Comparison of ENCODE assay signal across 23 cellular contexts in the genomic region with DNA sequence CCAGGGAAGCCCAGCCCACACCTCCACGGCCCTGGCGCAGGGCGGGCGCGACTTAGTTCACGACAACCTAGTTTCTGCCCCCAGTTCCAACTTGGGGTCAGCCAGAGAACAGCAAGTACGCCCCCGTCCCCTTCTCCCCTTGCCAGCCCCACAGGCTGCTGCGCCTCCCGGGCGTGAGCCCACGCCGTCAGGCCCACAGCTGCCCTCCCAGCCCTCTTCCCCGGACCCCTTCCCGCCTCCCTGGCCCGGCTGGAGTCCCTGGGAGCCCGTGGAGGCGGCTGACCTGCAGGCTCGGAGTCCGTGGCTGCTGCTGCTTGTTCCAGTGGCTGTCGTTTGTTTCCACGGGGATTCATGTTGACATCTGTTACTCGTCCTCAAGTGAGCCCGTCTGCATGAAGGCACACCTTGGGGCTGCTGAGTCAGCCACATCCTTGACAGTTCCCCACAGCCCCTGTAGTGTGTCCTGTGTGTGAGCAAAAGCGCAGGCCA.
DNase-seq lines count a peak whose midpoint lies in the region; TF ChIP-seq lines count a peak whose summit lies in the region.
"Had no signal": no experiment of that assay in that cellular context is flagged by ENCODE, and none has a peak within 500 bp of the region (broad histone marks: within the 10 kb centered on the region; RNA-seq: fewer than 3 reads in every experiment).

No MANE protein-coding gene starts in this region.

- no peaks in the 10 kb centered on the region for H3K27me3 ChIP-seq in H9 (ENCODE audit: insufficient read depth, low read length)
- H3K27me3 ChIP-seq in neural cell (ENCODE audit: insufficient read depth, low read depth, low read length), result no peaks in the 10 kb centered on the region
- H3K27me3 ChIP-seq: ascending aorta, dorsolateral prefrontal cortex, heart left ventricle, SJCRH30 had no signal

- no peak overlapping the region for H3K9ac ChIP-seq in H9 (ENCODE audit: extremely low read depth, insufficient read length, low read length)
- no peak overlapping the region for H3K9ac ChIP-seq in neural cell (ENCODE audit: low read length)

- no peak overlapping the region for H3K4me2 ChIP-seq in H9 (ENCODE audit: insufficient read depth, insufficient read length, low read length)
- H3K4me2 ChIP-seq in neural cell (ENCODE audit: low read length), result no peak overlapping the region

- H2BK12ac ChIP-seq in H9 (ENCODE audit: insufficient read length, low read depth, low read length), result no peak overlapping the region

- H4K91ac ChIP-seq in H9 (ENCODE audit: insufficient read length, low read depth, low read length), result no peak overlapping the region

- WGBS in H9 (ENCODE audit: extremely low coverage, insufficient read length, low lambda C conversion rate), result no CpG with 5 or more reads among the region's 25 CpGs

- no peak overlapping the region for H3K4me3 ChIP-seq in neural cell (ENCODE audit: low read length)
- H3K4me3 ChIP-seq: ascending aorta, dorsolateral prefrontal cortex, heart left ventricle, SJCRH30 had no signal

- TF ChIP-seq CTCF in H9 (conservative IDR thresholded peaks at IDR 0.05) (no peak), glutamatergic neuron (IDR thresholded peaks at IDR 0.05; ENCODE audit: partially characterized antibody, unreplicated experiment) (no peak), neural cell (IDR thresholded peaks at IDR 0.05; ENCODE audit: poor library complexity, severe bottlenecking) (no peak)

- H2AFZ ChIP-seq in H9 (ENCODE audit: low read length) (no peak overlapping the region), neural cell (ENCODE audit: low read depth, low read length) (no peak overlapping the region)

- H3K4me3 Mint-ChIP-seq in H9 (no peak overlapping the region), glutamatergic neuron (ENCODE audit: unreplicated experiment) (peak overlapping the region; percentile 75)
- H3K4me3 Mint-ChIP-seq: activated CD4-positive, alpha-beta T cell treated with anti-CD3 and anti-CD28 coated beads, Interleukin-2, amount 10 ng/mL, durations not matched to agents 7 days and 5 days; activated naive CD8-positive, alpha-beta T cell; activated T-helper 1 cell treated with anti-CD3 and anti-CD28 coated beads, Interleukin-12 subunit alpha, Interleukin-12 subunit beta, Interleukin-2, Interleukin-4 antibody, amounts not matched to agents 30 ng/mL and 10 ng/mL and 1 ng/mL, durations not matched to agents 14 hours and 24 hours and 36 hours; central memory CD8-positive, alpha-beta T cell; T-helper 17 cell had no signal

- no peak for TF ChIP-seq RAD21 in neural cell (conservative IDR thresholded peaks at IDR 0.05)

- H3K56ac ChIP-seq in H9 (ENCODE audit: insufficient read length, low read depth, low read length), result no peak overlapping the region

- DNase-seq in 8988T, result peak; percentile 8
- peak; percentile 36 for DNase-seq in H9
- peak; percentile 56 for DNase-seq in glutamatergic neuron
- DNase-seq in DMS153 (lab: John Stamatoyannopoulos, UW), result no peak
- DNase-seq in SW480 (ENCODE audit: low spot score), result no peak
- no peak for DNase-seq in NCI-H2081 treated with DMSO at 0.1 percent for 48 hours (lab: John Stamatoyannopoulos, UW)
- no peak for DNase-seq in foreskin melanocyte
- DNase-seq: activated CD4-positive, alpha-beta T cell treated with anti-CD3 and anti-CD28 coated beads, Interleukin-2, amount 10 ng/mL, durations not matched to agents 7 days and 5 days; C1 segment of cervical spinal cord; HCEC 1CT; heart left ventricle; MM.1S; NCI-H1436 treated with DMSO at 0.1 percent for 48 hours; NCI-H226; right cardiac atrium; SJCRH30; T-helper 17 cell had no signal

- H2BK20ac ChIP-seq in H9 (ENCODE audit: low read depth, low read length, poor library complexity, severe bottlenecking), result no peak overlapping the region

- H3F3A ChIP-seq in neural cell (ENCODE audit: insufficient read depth, low read length, poor library complexity, severe bottlenecking), result no peaks in the 10 kb centered on the region

- TF ChIP-seq EP300 in neural cell (conservative IDR thresholded peaks at IDR 0.05; ENCODE audit: poor library complexity, severe bottlenecking), result no peak

- H4K20me1 ChIP-seq in H9 (ENCODE audit: control insufficient read depth, insufficient read depth, insufficient read length) (no peaks in the 10 kb centered on the region), neural cell (ENCODE audit: insufficient read depth) (no peaks in the 10 kb centered on the region)

- H3K23ac ChIP-seq in H9 (ENCODE audit: insufficient read length, low read depth, low read length), result no peak overlapping the region

- H2AK5ac ChIP-seq in H9 (ENCODE audit: insufficient read length, low read length), result no peak overlapping the region

- no peak overlapping the region for H3T11ph ChIP-seq in H9 (ENCODE audit: low read length)

- H2BK5ac ChIP-seq in H9 (ENCODE audit: insufficient read length, low read length), result no peak overlapping the region

- H3K36me3 ChIP-seq in neural cell (ENCODE audit: insufficient read depth, low read length), result no peaks in the 10 kb centered on the region
- H3K36me3 ChIP-seq: ascending aorta, heart left ventricle, SJCRH30 had no signal

- H3K9me3 ChIP-seq in H9 (ENCODE audit: control insufficient read depth, low read depth, low read length) (no peaks in the 10 kb centered on the region), neural cell (ENCODE audit: low read length) (no peaks in the 10 kb centered on the region)
- H3K9me3 ChIP-seq: ascending aorta, heart left ventricle, SJCRH30 had no signal

- H3K27ac Mint-ChIP-seq in H9 (peak overlapping the region; percentile 28 to 89 (median 79); a peak in 4 of 7 replicates), glutamatergic neuron (ENCODE audit: unreplicated experiment) (peak overlapping the region; percentile 91)
- H3K27ac Mint-ChIP-seq: activated CD4-positive, alpha-beta T cell treated with anti-CD3 and anti-CD28 coated beads, Interleukin-2, amount 10 ng/mL, durations not matched to agents 7 days and 5 days; activated naive CD8-positive, alpha-beta T cell; activated T-helper 1 cell treated with anti-CD3 and anti-CD28 coated beads, Interleukin-12 subunit alpha, Interleukin-12 subunit beta, Interleukin-2, Interleukin-4 antibody, amounts not matched to agents 30 ng/mL and 10 ng/mL and 1 ng/mL, durations not matched to agents 14 hours and 24 hours and 36 hours; T-helper 17 cell had no signal

- H3K23me2 ChIP-seq in H9 (ENCODE audit: insufficient read length, low read depth, low read length, poor library complexity, severe bottlenecking), result no peaks in the 10 kb centered on the region

- no peak overlapping the region for H2BK15ac ChIP-seq in H9 (ENCODE audit: low read depth, low read length)

- peak overlapping the region; percentile 39 for H3K18ac ChIP-seq in H9 (ENCODE audit: insufficient read length, low read depth, low read length)

- H3K4me1 Mint-ChIP-seq in H9 (peaks cover 29 to 40% of the 10 kb centered on the region in 2 experiments), glutamatergic neuron (ENCODE audit: low read depth, unreplicated experiment) (peaks cover 46% of the 10 kb centered on the region)
- H3K4me1 Mint-ChIP-seq: activated CD4-positive, alpha-beta T cell treated with anti-CD3 and anti-CD28 coated beads, Interleukin-2, amount 10 ng/mL, durations not matched to agents 7 days and 5 days had no signal

- no peaks in the 10 kb centered on the region for H3K79me1 ChIP-seq in H9 (ENCODE audit: insufficient read depth, low read depth, low read length, poor library complexity, severe bottlenecking)

- H3K36me3 Mint-ChIP-seq in H9 (ENCODE audit: insufficient read depth in 1 of 3, low read depth in 3 of 3) (peaks cover 0 to 12% (median 3%) of the 10 kb centered on the region in 3 experiments; a peak in 4 of 7 replicates), glutamatergic neuron (ENCODE audit: unreplicated experiment) (no peaks in the 10 kb centered on the region)
- H3K36me3 Mint-ChIP-seq: activated naive CD8-positive, alpha-beta T cell had no signal

- H3K9me3 Mint-ChIP-seq in H9 (no peaks in the 10 kb centered on the region), glutamatergic neuron (ENCODE audit: unreplicated experiment) (peaks cover 6% of the 10 kb centered on the region)
- H3K9me3 Mint-ChIP-seq: activated CD4-positive, alpha-beta T cell treated with anti-CD3 and anti-CD28 coated beads, Interleukin-2, amount 10 ng/mL, durations not matched to agents 7 days and 5 days; activated T-helper 1 cell treated with anti-CD3 and anti-CD28 coated beads, Interleukin-12 subunit alpha, Interleukin-12 subunit beta, Interleukin-2, Interleukin-4 antibody, amounts not matched to agents 30 ng/mL and 10 ng/mL and 1 ng/mL, durations not matched to agents 14 hours and 24 hours and 36 hours; central memory CD8-positive, alpha-beta T cell had no signal

- H3K27me3 Mint-ChIP-seq in H9 (ENCODE audit: low read depth) (no peaks in the 10 kb centered on the region; the same call in 1 of the 2 replicates), glutamatergic neuron (ENCODE audit: unreplicated experiment) (peaks cover 13% of the 10 kb centered on the region)
- H3K27me3 Mint-ChIP-seq: activated CD4-positive, alpha-beta T cell treated with anti-CD3 and anti-CD28 coated beads, Interleukin-2, amount 10 ng/mL, durations not matched to agents 7 days and 5 days; activated naive CD8-positive, alpha-beta T cell; central memory CD8-positive, alpha-beta T cell; T-helper 17 cell had no signal

- peak overlapping the region; percentile 32; the same call in 1 of the 2 replicates for H3K14ac ChIP-seq in H9 (ENCODE audit: insufficient read depth, low read length)

- H4K5ac ChIP-seq in H9 (ENCODE audit: insufficient read length, low read depth, low read length), result no peak overlapping the region

- H3K4me1 ChIP-seq in H9 (ENCODE audit: insufficient read depth, low read length), result peaks cover 6% of the 10 kb centered on the region; the same call in 1 of the 2 replicates
- H3K4me1 ChIP-seq: ascending aorta, SJCRH30 had no signal

- no peaks in the 10 kb centered on the region; the same call in 1 of the 2 replicates for H3K79me2 ChIP-seq in H9 (ENCODE audit: insufficient read depth, low read length)
- H3K79me2 ChIP-seq in neural cell (replicated peaks; ENCODE audit: insufficient read depth, low read length), result no peaks in the 10 kb centered on the region

- no peak overlapping the region for H3K27ac ChIP-seq in H9 (ENCODE audit: insufficient read length, low read depth, low read length)
- H3K27ac ChIP-seq in neural cell (ENCODE audit: low read length), result no peak overlapping the region
- H3K27ac ChIP-seq: ascending aorta, SJCRH30 had no signal

- H3K4ac ChIP-seq in H9 (ENCODE audit: low read depth, low read length), result no peak overlapping the region

- H4K8ac ChIP-seq in H9 (replicated peaks; ENCODE audit: insufficient read length, low read depth, low read length), result no peak overlapping the region

- H3K9me2 ChIP-seq in neural cell (ENCODE audit: insufficient read depth, low read length), result no peaks in the 10 kb centered on the region

- H2BK120ac ChIP-seq in H9 (ENCODE audit: low read depth, low read length, poor library complexity, severe bottlenecking), result no peak overlapping the region

TF ChIP-seq in neural cell, 6 proteins besides CTCF, POLR2A, EP300 and RAD21 (continues in another document):
- TF ChIP-seq EZH2 (IDR thresholded peaks at IDR 0.05; ENCODE audit: borderline replicate concordance, insufficient read depth, low read length, poor library complexity, severe bottlenecking) (no peak), POLR2AphosphoS5 (IDR thresholded peaks at IDR 0.05) (peak; percentile 26), SMC3 (conservative IDR thresholded peaks at IDR 0.05; ENCODE audit: poor library complexity) (no peak), MXI1 (conservative IDR thresholded peaks at IDR 0.05; ENCODE audit: poor library complexity, severe bottlenecking) (no peak)

Comparison
In these comparisons a context has a peak if more than half of its experiments do, and no peak if none do; other contexts are left out.
1. DNase-seq: peak in 8988T (single experiment), H9 (single experiment) and glutamatergic neuron (single experiment); none in DMS153 (single experiment), SW480 (single experiment), NCI-H2081 treated with DMSO at 0.1 percent for 48 hours (single experiment) and foreskin melanocyte (single experiment).